1 cellular context compared by ENCODE assay signal in genomic region chr3:53142986-53143385, GRCh38.
TF ChIP-seq lines count a peak whose summit lies in the region.

No MANE protein-coding gene starts in this region.

TF ChIP-seq in IMR-90, 13 proteins besides CTCF, POLR2A, EP300 and RAD21:
- TF ChIP-seq USF2 (IDR thresholded peaks at IDR 0.05; ENCODE audit: low read depth, low read length) (no peak), RCOR1 (IDR thresholded peaks at IDR 0.05; ENCODE audit: insufficient replicate concordance, low read length) (no peak), FOS (IDR thresholded peaks at IDR 0.05; ENCODE audit: low read depth, low read length) (no peak), MAFK (IDR thresholded peaks at IDR 0.05; ENCODE audit: low read depth, low read length) (no peak), RFX5 (IDR thresholded peaks at IDR 0.05; ENCODE audit: low read depth, low read length) (no peak), SMC3 (IDR thresholded peaks at IDR 0.05; ENCODE audit: low read depth, low read length) (no peak), CEBPB (IDR thresholded peaks at IDR 0.05; ENCODE audit: low read depth, low read length) (no peak), BHLHE40 (IDR thresholded peaks at IDR 0.05; ENCODE audit: low read depth, low read length) (no peak), MAZ (IDR thresholded peaks at IDR 0.05; ENCODE audit: borderline replicate concordance, low read depth, low read length) (no peak), MXI1 (IDR thresholded peaks at IDR 0.05; ENCODE audit: borderline replicate concordance, low read depth, low read length) (no peak), NFE2L2 (IDR thresholded peaks at IDR 0.05; ENCODE audit: low read depth, low read length) (no peak)
